1 cellular context compared by ENCODE assay signal in genomic region chr18:55013685-55014084, GRCh38.
TF ChIP-seq lines count a peak whose summit lies in the region.

No MANE protein-coding gene starts in this region.

TF ChIP-seq in GM23338, 12 proteins besides CTCF, POLR2A, EP300 and RAD21 (continued from another document):
- TF ChIP-seq, protein P1, sequence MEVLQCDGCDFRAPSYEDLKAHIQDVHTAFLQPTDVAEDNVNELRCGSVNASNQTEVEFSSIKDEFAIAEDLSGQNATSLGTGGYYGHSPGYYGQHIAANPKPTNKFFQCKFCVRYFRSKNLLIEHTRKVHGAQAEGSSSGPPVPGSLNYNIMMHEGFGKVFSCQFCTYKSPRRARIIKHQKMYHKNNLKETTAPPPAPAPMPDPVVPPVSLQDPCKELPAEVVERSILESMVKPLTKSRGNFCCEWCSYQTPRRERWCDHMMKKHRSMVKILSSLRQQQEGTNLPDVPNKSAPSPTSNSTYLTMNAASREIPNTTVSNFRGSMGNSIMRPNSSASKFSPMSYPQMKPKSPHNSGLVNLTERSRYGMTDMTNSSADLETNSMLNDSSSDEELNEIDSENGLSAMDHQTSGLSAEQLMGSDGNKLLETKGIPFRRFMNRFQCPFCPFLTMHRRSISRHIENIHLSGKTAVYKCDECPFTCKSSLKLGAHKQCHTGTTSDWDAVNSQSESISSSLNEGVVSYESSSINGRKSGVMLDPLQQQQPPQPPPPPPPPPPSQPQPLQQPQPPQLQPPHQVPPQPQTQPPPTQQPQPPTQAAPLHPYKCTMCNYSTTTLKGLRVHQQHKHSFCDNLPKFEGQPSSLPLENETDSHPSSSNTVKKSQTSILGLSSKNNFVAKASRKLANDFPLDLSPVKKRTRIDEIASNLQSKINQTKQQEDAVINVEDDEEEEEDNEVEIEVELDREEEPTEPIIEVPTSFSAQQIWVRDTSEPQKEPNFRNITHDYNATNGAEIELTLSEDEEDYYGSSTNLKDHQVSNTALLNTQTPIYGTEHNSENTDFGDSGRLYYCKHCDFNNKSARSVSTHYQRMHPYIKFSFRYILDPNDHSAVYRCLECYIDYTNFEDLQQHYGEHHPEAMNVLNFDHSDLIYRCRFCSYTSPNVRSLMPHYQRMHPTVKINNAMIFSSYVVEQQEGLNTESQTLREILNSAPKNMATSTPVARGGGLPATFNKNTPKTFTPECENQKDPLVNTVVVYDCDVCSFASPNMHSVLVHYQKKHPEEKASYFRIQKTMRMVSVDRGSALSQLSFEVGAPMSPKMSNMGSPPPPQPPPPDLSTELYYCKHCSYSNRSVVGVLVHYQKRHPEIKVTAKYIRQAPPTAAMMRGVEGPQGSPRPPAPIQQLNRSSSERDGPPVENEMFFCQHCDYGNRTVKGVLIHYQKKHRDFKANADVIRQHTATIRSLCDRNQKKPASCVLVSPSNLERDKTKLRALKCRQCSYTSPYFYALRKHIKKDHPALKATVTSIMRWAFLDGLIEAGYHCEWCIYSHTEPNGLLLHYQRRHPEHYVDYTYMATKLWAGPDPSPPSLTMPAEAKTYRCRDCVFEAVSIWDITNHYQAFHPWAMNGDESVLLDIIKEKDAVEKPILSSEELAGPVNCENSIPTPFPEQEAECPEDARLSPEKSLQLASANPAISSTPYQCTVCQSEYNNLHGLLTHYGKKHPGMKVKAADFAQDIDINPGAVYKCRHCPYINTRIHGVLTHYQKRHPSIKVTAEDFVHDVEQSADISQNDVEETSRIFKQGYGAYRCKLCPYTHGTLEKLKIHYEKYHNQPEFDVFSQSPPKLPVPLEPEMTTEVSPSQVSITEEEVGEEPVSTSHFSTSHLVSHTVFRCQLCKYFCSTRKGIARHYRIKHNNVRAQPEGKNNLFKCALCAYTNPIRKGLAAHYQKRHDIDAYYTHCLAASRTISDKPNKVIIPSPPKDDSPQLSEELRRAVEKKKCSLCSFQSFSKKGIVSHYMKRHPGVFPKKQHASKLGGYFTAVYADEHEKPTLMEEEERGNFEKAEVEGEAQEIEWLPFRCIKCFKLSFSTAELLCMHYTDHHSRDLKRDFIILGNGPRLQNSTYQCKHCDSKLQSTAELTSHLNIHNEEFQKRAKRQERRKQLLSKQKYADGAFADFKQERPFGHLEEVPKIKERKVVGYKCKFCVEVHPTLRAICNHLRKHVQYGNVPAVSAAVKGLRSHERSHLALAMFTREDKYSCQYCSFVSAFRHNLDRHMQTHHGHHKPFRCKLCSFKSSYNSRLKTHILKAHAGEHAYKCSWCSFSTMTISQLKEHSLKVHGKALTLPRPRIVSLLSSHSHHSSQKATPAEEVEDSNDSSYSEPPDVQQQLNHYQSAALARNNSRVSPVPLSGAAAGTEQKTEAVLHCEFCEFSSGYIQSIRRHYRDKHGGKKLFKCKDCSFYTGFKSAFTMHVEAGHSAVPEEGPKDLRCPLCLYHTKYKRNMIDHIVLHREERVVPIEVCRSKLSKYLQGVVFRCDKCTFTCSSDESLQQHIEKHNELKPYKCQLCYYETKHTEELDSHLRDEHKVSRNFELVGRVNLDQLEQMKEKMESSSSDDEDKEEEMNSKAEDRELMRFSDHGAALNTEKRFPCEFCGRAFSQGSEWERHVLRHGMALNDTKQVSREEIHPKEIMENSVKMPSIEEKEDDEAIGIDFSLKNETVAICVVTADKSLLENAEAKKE (CRISPR knock-in tag; IDR thresholded peaks at IDR 0.05), result no peak
- no peak for TF ChIP-seq POLR2AphosphoS5 (IDR thresholded peaks at IDR 0.05; ENCODE audit: low read depth)
- TF ChIP-seq REST (IDR thresholded peaks at IDR 0.05; ENCODE audit: unreplicated experiment), result no peak
- TF ChIP-seq ETS1 (IDR thresholded peaks at IDR 0.05), result no peak
- TF ChIP-seq STAT1 (IDR thresholded peaks at IDR 0.05; ENCODE audit: unreplicated experiment), result no peak
- TF ChIP-seq EZH2phosphoT487 (IDR thresholded peaks at IDR 0.05; ENCODE audit: unreplicated experiment), result no peak
